ENCODE assay signal across 2 cellular contexts in the genomic region with DNA sequence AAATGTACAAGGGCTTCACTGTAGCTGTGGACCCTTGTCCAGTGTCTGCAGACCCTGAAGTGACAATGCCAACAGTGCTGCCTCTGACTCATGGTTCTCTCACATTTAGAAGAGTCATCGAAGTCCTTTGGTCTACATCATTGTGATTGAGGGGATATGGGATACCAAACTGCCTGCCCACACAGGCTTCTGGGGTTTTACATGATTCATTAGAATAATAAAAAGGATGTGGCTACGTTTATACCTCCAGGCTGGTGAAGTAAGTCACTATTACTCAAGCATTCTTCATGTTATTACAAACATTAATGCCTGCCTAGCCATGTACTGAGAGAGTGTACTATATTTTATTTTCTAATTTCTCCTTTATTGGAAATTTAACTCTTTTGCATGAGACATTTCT.
TF ChIP-seq lines count a peak whose summit lies in the region.

No MANE protein-coding gene starts in this region.

TF ChIP-seq in H1, 55 proteins besides CTCF, POLR2A, EP300 and RAD21 (continued from another document):
- TF ChIP-seq, protein P1, sequence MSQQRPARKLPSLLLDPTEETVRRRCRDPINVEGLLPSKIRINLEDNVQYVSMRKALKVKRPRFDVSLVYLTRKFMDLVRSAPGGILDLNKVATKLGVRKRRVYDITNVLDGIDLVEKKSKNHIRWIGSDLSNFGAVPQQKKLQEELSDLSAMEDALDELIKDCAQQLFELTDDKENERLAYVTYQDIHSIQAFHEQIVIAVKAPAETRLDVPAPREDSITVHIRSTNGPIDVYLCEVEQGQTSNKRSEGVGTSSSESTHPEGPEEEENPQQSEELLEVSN (IDR thresholded peaks at IDR 0.05): no peak
- TF ChIP-seq RNF2 (IDR thresholded peaks at IDR 0.05; ENCODE audit: borderline replicate concordance, low read depth, low read length, missing control alignments, poor library complexity, severe bottlenecking): no peak
- TF ChIP-seq NANOG (IDR thresholded peaks at IDR 0.05; ENCODE audit: insufficient read depth, low read depth, low read length, poor library complexity, severe bottlenecking): no peak
- TF ChIP-seq BACH1 (IDR thresholded peaks at IDR 0.05; ENCODE audit: low read length): no peak
- TF ChIP-seq CEBPB (IDR thresholded peaks at IDR 0.05; ENCODE audit: low read depth, low read length): no peak
- no peak for TF ChIP-seq TAF1 (IDR thresholded peaks at IDR 0.05; ENCODE audit: low read depth, low read length)
- no peak for TF ChIP-seq TBP (IDR thresholded peaks at IDR 0.05; ENCODE audit: low read depth, low read length)
- no peak for TF ChIP-seq RBBP5 (IDR thresholded peaks at IDR 0.05; ENCODE audit: borderline replicate concordance, low read depth, low read length)
- no peak for TF ChIP-seq YY1 (IDR thresholded peaks at IDR 0.05; ENCODE audit: low read depth, low read length)
- TF ChIP-seq JUND (IDR thresholded peaks at IDR 0.05; ENCODE audit: low read length): no peak
- no peak for TF ChIP-seq KDM4A (IDR thresholded peaks at IDR 0.05; ENCODE audit: low read depth, low read length, severe bottlenecking)
- TF ChIP-seq, protein P2, sequence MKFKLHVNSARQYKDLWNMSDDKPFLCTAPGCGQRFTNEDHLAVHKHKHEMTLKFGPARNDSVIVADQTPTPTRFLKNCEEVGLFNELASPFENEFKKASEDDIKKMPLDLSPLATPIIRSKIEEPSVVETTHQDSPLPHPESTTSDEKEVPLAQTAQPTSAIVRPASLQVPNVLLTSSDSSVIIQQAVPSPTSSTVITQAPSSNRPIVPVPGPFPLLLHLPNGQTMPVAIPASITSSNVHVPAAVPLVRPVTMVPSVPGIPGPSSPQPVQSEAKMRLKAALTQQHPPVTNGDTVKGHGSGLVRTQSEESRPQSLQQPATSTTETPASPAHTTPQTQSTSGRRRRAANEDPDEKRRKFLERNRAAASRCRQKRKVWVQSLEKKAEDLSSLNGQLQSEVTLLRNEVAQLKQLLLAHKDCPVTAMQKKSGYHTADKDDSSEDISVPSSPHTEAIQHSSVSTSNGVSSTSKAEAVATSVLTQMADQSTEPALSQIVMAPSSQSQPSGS (IDR thresholded peaks at IDR 0.05; ENCODE audit: low read length): no peak
- TF ChIP-seq SP4 (IDR thresholded peaks at IDR 0.05; ENCODE audit: low read length): no peak

TF ChIP-seq in WTC11, 78 proteins besides CTCF, POLR2A, EP300 and RAD21 (continued from another document):
- TF ChIP-seq, protein P3, sequence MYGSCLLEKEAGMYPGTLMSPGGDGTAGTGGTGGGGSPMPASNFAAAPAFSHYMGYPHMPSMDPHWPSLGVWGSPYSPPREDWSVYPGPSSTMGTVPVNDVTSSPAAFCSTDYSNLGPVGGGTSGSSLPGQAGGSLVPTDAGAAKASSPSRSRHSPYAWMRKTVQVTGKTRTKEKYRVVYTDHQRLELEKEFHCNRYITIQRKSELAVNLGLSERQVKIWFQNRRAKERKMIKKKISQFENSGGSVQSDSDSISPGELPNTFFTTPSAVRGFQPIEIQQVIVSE (CRISPR knock-in tag; IDR thresholded peaks at IDR 0.05; ENCODE audit: borderline replicate concordance): no peak
- TF ChIP-seq, protein P4, sequence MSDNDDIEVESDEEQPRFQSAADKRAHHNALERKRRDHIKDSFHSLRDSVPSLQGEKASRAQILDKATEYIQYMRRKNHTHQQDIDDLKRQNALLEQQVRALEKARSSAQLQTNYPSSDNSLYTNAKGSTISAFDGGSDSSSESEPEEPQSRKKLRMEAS (CRISPR knock-in tag; IDR thresholded peaks at IDR 0.05): no peak
- TF ChIP-seq ZBTB21 (CRISPR knock-in tag; IDR thresholded peaks at IDR 0.05; ENCODE audit: borderline replicate concordance): no peak
- no peak for TF ChIP-seq GRHL2 (CRISPR knock-in tag; IDR thresholded peaks at IDR 0.05; ENCODE audit: insufficient replicate concordance, severe bottlenecking)
- TF ChIP-seq TEAD1 (CRISPR knock-in tag; IDR thresholded peaks at IDR 0.05): no peak
- TF ChIP-seq, protein P5, sequence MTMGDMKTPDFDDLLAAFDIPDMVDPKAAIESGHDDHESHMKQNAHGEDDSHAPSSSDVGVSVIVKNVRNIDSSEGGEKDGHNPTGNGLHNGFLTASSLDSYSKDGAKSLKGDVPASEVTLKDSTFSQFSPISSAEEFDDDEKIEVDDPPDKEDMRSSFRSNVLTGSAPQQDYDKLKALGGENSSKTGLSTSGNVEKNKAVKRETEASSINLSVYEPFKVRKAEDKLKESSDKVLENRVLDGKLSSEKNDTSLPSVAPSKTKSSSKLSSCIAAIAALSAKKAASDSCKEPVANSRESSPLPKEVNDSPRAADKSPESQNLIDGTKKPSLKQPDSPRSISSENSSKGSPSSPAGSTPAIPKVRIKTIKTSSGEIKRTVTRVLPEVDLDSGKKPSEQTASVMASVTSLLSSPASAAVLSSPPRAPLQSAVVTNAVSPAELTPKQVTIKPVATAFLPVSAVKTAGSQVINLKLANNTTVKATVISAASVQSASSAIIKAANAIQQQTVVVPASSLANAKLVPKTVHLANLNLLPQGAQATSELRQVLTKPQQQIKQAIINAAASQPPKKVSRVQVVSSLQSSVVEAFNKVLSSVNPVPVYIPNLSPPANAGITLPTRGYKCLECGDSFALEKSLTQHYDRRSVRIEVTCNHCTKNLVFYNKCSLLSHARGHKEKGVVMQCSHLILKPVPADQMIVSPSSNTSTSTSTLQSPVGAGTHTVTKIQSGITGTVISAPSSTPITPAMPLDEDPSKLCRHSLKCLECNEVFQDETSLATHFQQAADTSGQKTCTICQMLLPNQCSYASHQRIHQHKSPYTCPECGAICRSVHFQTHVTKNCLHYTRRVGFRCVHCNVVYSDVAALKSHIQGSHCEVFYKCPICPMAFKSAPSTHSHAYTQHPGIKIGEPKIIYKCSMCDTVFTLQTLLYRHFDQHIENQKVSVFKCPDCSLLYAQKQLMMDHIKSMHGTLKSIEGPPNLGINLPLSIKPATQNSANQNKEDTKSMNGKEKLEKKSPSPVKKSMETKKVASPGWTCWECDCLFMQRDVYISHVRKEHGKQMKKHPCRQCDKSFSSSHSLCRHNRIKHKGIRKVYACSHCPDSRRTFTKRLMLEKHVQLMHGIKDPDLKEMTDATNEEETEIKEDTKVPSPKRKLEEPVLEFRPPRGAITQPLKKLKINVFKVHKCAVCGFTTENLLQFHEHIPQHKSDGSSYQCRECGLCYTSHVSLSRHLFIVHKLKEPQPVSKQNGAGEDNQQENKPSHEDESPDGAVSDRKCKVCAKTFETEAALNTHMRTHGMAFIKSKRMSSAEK (CRISPR knock-in tag; IDR thresholded peaks at IDR 0.05; ENCODE audit: borderline replicate concordance): no peak
- TF ChIP-seq, protein P6, sequence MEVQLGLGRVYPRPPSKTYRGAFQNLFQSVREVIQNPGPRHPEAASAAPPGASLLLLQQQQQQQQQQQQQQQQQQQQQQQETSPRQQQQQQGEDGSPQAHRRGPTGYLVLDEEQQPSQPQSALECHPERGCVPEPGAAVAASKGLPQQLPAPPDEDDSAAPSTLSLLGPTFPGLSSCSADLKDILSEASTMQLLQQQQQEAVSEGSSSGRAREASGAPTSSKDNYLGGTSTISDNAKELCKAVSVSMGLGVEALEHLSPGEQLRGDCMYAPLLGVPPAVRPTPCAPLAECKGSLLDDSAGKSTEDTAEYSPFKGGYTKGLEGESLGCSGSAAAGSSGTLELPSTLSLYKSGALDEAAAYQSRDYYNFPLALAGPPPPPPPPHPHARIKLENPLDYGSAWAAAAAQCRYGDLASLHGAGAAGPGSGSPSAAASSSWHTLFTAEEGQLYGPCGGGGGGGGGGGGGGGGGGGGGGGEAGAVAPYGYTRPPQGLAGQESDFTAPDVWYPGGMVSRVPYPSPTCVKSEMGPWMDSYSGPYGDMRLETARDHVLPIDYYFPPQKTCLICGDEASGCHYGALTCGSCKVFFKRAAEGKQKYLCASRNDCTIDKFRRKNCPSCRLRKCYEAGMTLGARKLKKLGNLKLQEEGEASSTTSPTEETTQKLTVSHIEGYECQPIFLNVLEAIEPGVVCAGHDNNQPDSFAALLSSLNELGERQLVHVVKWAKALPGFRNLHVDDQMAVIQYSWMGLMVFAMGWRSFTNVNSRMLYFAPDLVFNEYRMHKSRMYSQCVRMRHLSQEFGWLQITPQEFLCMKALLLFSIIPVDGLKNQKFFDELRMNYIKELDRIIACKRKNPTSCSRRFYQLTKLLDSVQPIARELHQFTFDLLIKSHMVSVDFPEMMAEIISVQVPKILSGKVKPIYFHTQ (CRISPR knock-in tag; IDR thresholded peaks at IDR 0.05): no peak
- TF ChIP-seq, protein P7, sequence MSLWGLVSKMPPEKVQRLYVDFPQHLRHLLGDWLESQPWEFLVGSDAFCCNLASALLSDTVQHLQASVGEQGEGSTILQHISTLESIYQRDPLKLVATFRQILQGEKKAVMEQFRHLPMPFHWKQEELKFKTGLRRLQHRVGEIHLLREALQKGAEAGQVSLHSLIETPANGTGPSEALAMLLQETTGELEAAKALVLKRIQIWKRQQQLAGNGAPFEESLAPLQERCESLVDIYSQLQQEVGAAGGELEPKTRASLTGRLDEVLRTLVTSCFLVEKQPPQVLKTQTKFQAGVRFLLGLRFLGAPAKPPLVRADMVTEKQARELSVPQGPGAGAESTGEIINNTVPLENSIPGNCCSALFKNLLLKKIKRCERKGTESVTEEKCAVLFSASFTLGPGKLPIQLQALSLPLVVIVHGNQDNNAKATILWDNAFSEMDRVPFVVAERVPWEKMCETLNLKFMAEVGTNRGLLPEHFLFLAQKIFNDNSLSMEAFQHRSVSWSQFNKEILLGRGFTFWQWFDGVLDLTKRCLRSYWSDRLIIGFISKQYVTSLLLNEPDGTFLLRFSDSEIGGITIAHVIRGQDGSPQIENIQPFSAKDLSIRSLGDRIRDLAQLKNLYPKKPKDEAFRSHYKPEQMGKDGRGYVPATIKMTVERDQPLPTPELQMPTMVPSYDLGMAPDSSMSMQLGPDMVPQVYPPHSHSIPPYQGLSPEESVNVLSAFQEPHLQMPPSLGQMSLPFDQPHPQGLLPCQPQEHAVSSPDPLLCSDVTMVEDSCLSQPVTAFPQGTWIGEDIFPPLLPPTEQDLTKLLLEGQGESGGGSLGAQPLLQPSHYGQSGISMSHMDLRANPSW (CRISPR knock-in tag; conservative IDR thresholded peaks at IDR 0.05; ENCODE audit: low read depth): no peak
- TF ChIP-seq, protein P8, sequence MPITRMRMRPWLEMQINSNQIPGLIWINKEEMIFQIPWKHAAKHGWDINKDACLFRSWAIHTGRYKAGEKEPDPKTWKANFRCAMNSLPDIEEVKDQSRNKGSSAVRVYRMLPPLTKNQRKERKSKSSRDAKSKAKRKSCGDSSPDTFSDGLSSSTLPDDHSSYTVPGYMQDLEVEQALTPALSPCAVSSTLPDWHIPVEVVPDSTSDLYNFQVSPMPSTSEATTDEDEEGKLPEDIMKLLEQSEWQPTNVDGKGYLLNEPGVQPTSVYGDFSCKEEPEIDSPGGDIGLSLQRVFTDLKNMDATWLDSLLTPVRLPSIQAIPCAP (CRISPR knock-in tag; IDR thresholded peaks at IDR 0.05): no peak
- no peak for TF ChIP-seq ZNF423 (CRISPR knock-in tag; IDR thresholded peaks at IDR 0.05)
TF ChIP-seq in WTC11: peak in this region for 0.
